ENCODE assay signal across 10 cellular contexts in genomic region chr4:88822034-88822433, GRCh38.
DNase-seq lines count a peak whose midpoint lies in the region; TF ChIP-seq lines count a peak whose summit lies in the region.
"Had no signal": no experiment of that assay in that cellular context is flagged by ENCODE, and none has a peak within 500 bp of the region (broad histone marks: within the 10 kb centered on the region; RNA-seq: fewer than 3 reads in every experiment).

No MANE protein-coding gene starts in this region.

- H3K4me3 ChIP-seq in tibial artery: peak overlapping the region; percentile 53 to 58

- peak overlapping the region; percentile 86 for H3K27ac ChIP-seq in tibial artery

- no peaks in the 10 kb centered on the region for H3K9me3 Mint-ChIP-seq in activated T-cell treated with anti-CD3 and anti-CD28 coated beads, Interleukin-2, amount 50 U/mL, for 24 hours
- H3K9me3 Mint-ChIP-seq in MCF 10A (ENCODE audit: unreplicated experiment) (no peaks in the 10 kb centered on the region), mesothelial cell of epicardium (no peaks in the 10 kb centered on the region)

- CTCF ChIA-PET in MCF 10A (lab: Yijun Ruan, JAX): interaction anchor here (14.0 kb wide), 1 partner anchor 199 kb away, joined by 255 read pairs; no protein-coding TSS in a partner anchor

- peaks cover 0 to 54% (median 20%) of the 10 kb centered on the region in 4 donors for H3K4me1 ChIP-seq in tibial artery

- H3K27ac Mint-ChIP-seq in activated T-cell treated with anti-CD3 and anti-CD28 coated beads, Interleukin-2, amount 50 U/mL, for 24 hours: no peak overlapping the region
- H3K27ac Mint-ChIP-seq in MCF 10A (ENCODE audit: low read depth, unreplicated experiment) (peak overlapping the region; percentile 98), mesothelial cell of epicardium (peak overlapping the region; percentile 99)

- TF ChIP-seq CTCF in MCF 10A (IDR thresholded peaks at IDR 0.05; ENCODE audit: unreplicated experiment) (no peak), mesothelial cell of epicardium (IDR thresholded peaks at IDR 0.05; ENCODE audit: unreplicated experiment) (no peak), tibial artery (IDR thresholded peaks at IDR 0.05) (no peak)

- peaks cover 38% of the 10 kb centered on the region for H3K4me1 Mint-ChIP-seq in activated T-cell treated with anti-CD3 and anti-CD28 coated beads, Interleukin-2, amount 50 U/mL, for 24 hours (ENCODE audit: low read depth)
- H3K4me1 Mint-ChIP-seq in MCF 10A (ENCODE audit: insufficient read depth, unreplicated experiment): peaks cover 31% of the 10 kb centered on the region
- H3K4me1 Mint-ChIP-seq in mesothelial cell of epicardium: peaks cover 55% of the 10 kb centered on the region

- peak overlapping the region; percentile 80 for H3K4me3 Mint-ChIP-seq in activated T-cell treated with anti-CD3 and anti-CD28 coated beads, Interleukin-2, amount 50 U/mL, for 24 hours
- peak overlapping the region; percentile 81 for H3K4me3 Mint-ChIP-seq in MCF 10A (ENCODE audit: unreplicated experiment)
- peak overlapping the region; percentile 83 for H3K4me3 Mint-ChIP-seq in mesothelial cell of epicardium

- no TSS peak for BruUV-seq in MCF 10A (replicated peaks; lab: Mats Ljungman, UMichigan)

- H3K36me3 ChIP-seq in tibial artery: no peaks in the 10 kb centered on the region

- H3K36me3 Mint-ChIP-seq in activated T-cell treated with anti-CD3 and anti-CD28 coated beads, Interleukin-2, amount 50 U/mL, for 24 hours (ENCODE audit: low read depth): no peaks in the 10 kb centered on the region
- no peaks in the 10 kb centered on the region for H3K36me3 Mint-ChIP-seq in MCF 10A (ENCODE audit: insufficient read depth, unreplicated experiment)
- H3K36me3 Mint-ChIP-seq in mesothelial cell of epicardium: no peaks in the 10 kb centered on the region

- intact Hi-C loops in MCF 10A (cut with micrococcal nuclease) (no loop called here), tibial artery (cut with DNase I; ENCODE audit: low total_unique reads) (loop anchor here (5.0 kb wide), 1 partner anchor 290 kb away; the partner anchor contains the start of gene TIGD2)

- H3K27me3 Mint-ChIP-seq in activated T-cell treated with anti-CD3 and anti-CD28 coated beads, Interleukin-2, amount 50 U/mL, for 24 hours: no peaks in the 10 kb centered on the region
- H3K27me3 Mint-ChIP-seq in MCF 10A (ENCODE audit: insufficient read depth, unreplicated experiment): no peaks in the 10 kb centered on the region
- no peaks in the 10 kb centered on the region for H3K27me3 Mint-ChIP-seq in mesothelial cell of epicardium (ENCODE audit: low read depth)

- POLR2A ChIA-PET in MCF 10A (lab: Yijun Ruan, JAX): interaction anchor here (0.6 to 2.1 kb wide), 8 partner anchors 9 to 302 kb away, joined by 3 to 16 read pairs (median 3); partner anchors contain the start of gene FAM13A

- no peak for DNase-seq in activated T-cell treated with anti-CD3 and anti-CD28 coated beads, Interleukin-2, amount 50 U/mL, for 24 hours
- DNase-seq in activated T-cell treated with anti-CD3 and anti-CD28 coated beads, Interleukin-2, amount 50 U/mL, for 1 hour: no peak
- DNase-seq in MCF 10A (ENCODE audit: unreplicated experiment): no peak
- DNase-seq in mesothelial cell of epicardium (ENCODE audit: low spot score in 2 of 2, unreplicated experiment in 2 of 2): no peak
- no peak for DNase-seq in tibial artery
- DNase-seq in NCI-H2171 (lab: John Stamatoyannopoulos, UW): no peak
- no peak for DNase-seq in activated CD4-positive, alpha-beta T cell treated with anti-CD3 and anti-CD28 coated beads for 1 hour
- DNase-seq in NCI-H187 (lab: John Stamatoyannopoulos, UW): no peak
- DNase-seq: NCI-H345; stimulated activated CD4-positive, alpha-beta T cell treated with anti-CD3 and anti-CD28 coated beads, Interleukin-4, amount 100 ng/mL, for 1 hour had no signal

- H3K27me3 ChIP-seq in tibial artery: no peaks in the 10 kb centered on the region

- H3K9me3 ChIP-seq in tibial artery: no peaks in the 10 kb centered on the region
